Comparison of ENCODE assay signal across 19 cellular contexts in the genomic region with DNA sequence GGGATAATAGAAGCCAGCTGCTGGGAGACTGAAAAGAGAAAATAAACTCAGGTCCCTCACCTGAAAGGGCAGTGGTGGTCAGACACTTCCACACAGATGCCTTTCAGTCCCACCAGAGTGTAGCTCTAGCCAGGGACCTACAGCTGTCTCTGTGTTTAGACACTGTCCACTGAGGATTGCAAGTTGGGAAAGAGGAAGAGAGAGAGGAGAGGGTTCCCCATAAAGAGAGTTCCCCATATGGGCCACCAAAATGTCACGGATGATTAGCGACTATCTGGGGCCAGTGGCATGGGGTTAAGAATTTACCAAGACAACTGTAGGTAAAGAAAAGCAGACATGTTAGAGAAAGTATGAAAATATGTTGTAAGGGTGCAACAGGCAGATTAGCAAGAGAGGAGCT.
"Had no signal": no experiment of that assay in that cellular context is flagged by ENCODE, and none has a peak within 500 bp of the region (broad histone marks: within the 10 kb centered on the region; RNA-seq: fewer than 3 reads in every experiment).

No MANE protein-coding gene starts in this region.

- DNase-seq: activated CD4-positive, alpha-beta memory T cell treated with anti-CD3 and anti-CD28 coated beads, Interleukin-2, amount 10 ng/mL, durations not matched to agents 7 days and 5 days; activated naive CD4-positive, alpha-beta T cell treated with anti-CD3 and anti-CD28 coated beads, Interleukin-2, amount 10 ng/mL, durations not matched to agents 7 days and 5 days; activated T-cell treated with anti-CD3 and anti-CD28 coated beads, Interleukin-2, amount 50 U/mL, for 72 hours; adrenal gland; cortex of kidney; effector memory CD4-positive, alpha-beta T cell; gastrocnemius medialis; heart right ventricle; islet precursor cell; mammary epithelial cell; mucosa of descending colon; natural killer cell; nucleus accumbens; psoas muscle; right lobe of liver; substantia nigra; transverse colon had no signal

- H3K27me3 ChIP-seq: adrenal gland, gastrocnemius medialis, right lobe of liver, transverse colon had no signal

- H3K27ac ChIP-seq: adrenal gland, gastrocnemius medialis, heart right ventricle, psoas muscle, right lobe of liver, transverse colon had no signal

- H3K36me3 ChIP-seq: adrenal gland, gastrocnemius medialis, heart right ventricle, right lobe of liver, transverse colon had no signal

- H3K4me3 ChIP-seq: adrenal gland, gastrocnemius medialis, heart right ventricle, mucosa of descending colon, psoas muscle, right lobe of liver, transverse colon had no signal

- H3K4me1 ChIP-seq: adrenal gland, gastrocnemius medialis, heart right ventricle, psoas muscle, right lobe of liver, transverse colon had no signal

- H3K9me3 ChIP-seq: adrenal gland, gastrocnemius medialis, heart right ventricle, mucosa of descending colon, psoas muscle, right lobe of liver, transverse colon had no signal

- ATAC-seq: activated T-cell treated with anti-CD3 and anti-CD28 coated beads, Interleukin-2, amount 50 U/mL, for 72 hours; gastrocnemius medialis; heart right ventricle; left lobe of liver; mucosa of descending colon; natural killer cell; psoas muscle; right lobe of liver; stimulated activated memory B cell treated with anti-CD40 and anti-IgM and Interleukin-4, amounts not matched to agents 10 μg/mL and 1 μg/mL and 100 μg/mL, for 72 hours had no signal
